Comparison of ENCODE assay signal across 14 cellular contexts in genomic region chr15:49135893-49136292, GRCh38.
DNase-seq lines count a peak whose midpoint lies in the region; ATAC-seq, FAIRE-seq and TF ChIP-seq lines count a peak whose summit lies in the region.
"Had no signal": no experiment of that assay in that cellular context is flagged by ENCODE, and none has a peak within 500 bp of the region (broad histone marks: within the 10 kb centered on the region; RNA-seq: fewer than 3 reads in every experiment).

No MANE protein-coding gene starts in this region.

- FAIRE-seq in HTR-8/SVneo (lab: Jason Lieb, UNC): no peak

- no peak for TF ChIP-seq CTCF in AG10803 (conservative IDR thresholded peaks at IDR 0.05; ENCODE audit: low read length)

- ATAC-seq in HG03280 (IDR thresholded peaks at IDR 0.05; ENCODE audit: unreplicated experiment) (no peak), GM21526 (IDR thresholded peaks at IDR 0.05; ENCODE audit: low FRiP score, unreplicated experiment) (no peak)

- DNase-seq in AG10803 (ENCODE audit: low read depth) (peak; percentile 62), HTR-8/SVneo (ENCODE audit: insufficient read length, low spot score) (peak; percentile 23), amniotic stem cell (lab: John Stamatoyannopoulos, UW) (peak; percentile 6), kidney tubule cell (ENCODE audit: low spot score) (peak; percentile 83), NCI-H446 treated with DMSO at 0.1 percent for 48 hours (lab: John Stamatoyannopoulos, UW) (no peak)
- no peak for DNase-seq in stimulated activated CD4-positive, alpha-beta T cell treated with anti-CD3 and anti-CD28 coated beads, Interleukin-4, amount 100 ng/mL, for 4 hours
- DNase-seq: activated CD4-positive, alpha-beta memory T cell treated with anti-CD3 and anti-CD28 coated beads for 36 hours; anterior cingulate cortex; NCI-H1092; nucleus accumbens; T-helper 1 cell; testis had no signal

- no peak overlapping the region for H3K4me3 ChIP-seq in AG10803 (ENCODE audit: low read length)
- H3K4me3 ChIP-seq: testis had no signal

Comparison
In these comparisons a context has a peak if more than half of its experiments do, and no peak if none do; other contexts are left out.
1. DNase-seq: peak in AG10803 (single experiment), HTR-8/SVneo (single experiment), amniotic stem cell (single experiment) and kidney tubule cell (single experiment); none in NCI-H446 treated with DMSO at 0.1 percent for 48 hours (single experiment) and stimulated activated CD4-positive, alpha-beta T cell treated with anti-CD3 and anti-CD28 coated beads, Interleukin-4, amount 100 ng/mL, for 4 hours (0 of 2).